Comparison of ENCODE assay signal across 1 cellular context in genomic region chr1:187067160-187067559, GRCh38.
TF ChIP-seq lines count a peak whose summit lies in the region.

No MANE protein-coding gene starts in this region.

TF ChIP-seq in SK-N-SH treated with all-trans-retinoic acid at 6 μM for 48 hours, 23 proteins besides CTCF, POLR2A, EP300 and RAD21 (continued from another document):
- TF ChIP-seq CSRNP3 (CRISPR knock-in tag; IDR thresholded peaks at IDR 0.05) (no peak), TCF4 (CRISPR knock-in tag; IDR thresholded peaks at IDR 0.05; ENCODE audit: borderline replicate concordance) (no peak), BACH2 (CRISPR knock-in tag; IDR thresholded peaks at IDR 0.05; ENCODE audit: borderline replicate concordance) (no peak), GLIS3 (CRISPR knock-in tag; IDR thresholded peaks at IDR 0.05) (no peak), ESRRG (CRISPR knock-in tag; IDR thresholded peaks at IDR 0.05) (no peak), CSDC2 (CRISPR knock-in tag; IDR thresholded peaks at IDR 0.05) (no peak), OSR1 (CRISPR knock-in tag; IDR thresholded peaks at IDR 0.05) (no peak)
